14 cellular contexts compared by ENCODE assay signal in the genomic region with DNA sequence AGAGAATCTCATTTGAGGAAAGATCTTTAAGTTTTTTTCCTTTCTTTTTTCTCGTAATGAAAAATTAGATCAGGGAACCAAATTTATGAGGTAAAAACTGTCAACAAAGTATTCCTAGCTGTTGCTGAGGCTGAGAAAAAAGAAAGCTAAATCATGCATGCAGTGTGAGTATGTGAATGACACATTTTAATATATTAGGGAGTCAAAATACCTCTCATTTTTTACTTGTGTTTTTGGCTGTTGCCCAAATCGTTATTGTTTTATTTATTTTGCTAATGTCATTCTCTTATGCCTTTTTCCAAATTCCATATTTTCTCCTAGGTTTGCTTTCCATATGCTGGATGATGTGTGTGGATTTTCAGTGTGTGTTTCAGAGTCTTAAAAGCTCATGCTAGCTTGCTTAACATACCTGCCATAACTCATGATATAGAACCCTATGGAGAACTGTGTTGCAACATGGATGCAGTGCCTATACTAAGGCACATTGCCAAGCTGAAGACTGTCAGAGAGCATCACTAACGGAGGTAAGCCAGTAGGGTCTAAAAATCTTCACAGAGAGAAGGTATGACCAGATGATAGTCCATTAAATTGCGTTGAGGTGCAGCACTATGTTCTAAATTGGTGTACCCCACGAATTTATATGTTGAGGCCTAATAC.
DNase-seq lines count a peak whose midpoint lies in the region; ATAC-seq and TF ChIP-seq lines count a peak whose summit lies in the region.
"Had no signal": no experiment of that assay in that cellular context is flagged by ENCODE, and none has a peak within 500 bp of the region (broad histone marks: within the 10 kb centered on the region; RNA-seq: fewer than 3 reads in every experiment).

No MANE protein-coding gene starts in this region.

- WGBS in adrenal gland, 4 donors: 75 to 83% (median 80%) methylated on average over 5 of the region's 5 CpGs
- 55 to 57% methylated on average over 3 to 5 of the region's 5 CpGs for WGBS in gastroesophageal sphincter (ENCODE audit: low coverage in 1 of 2), 2 donors
- 70% methylated on average over 5 of the region's 5 CpGs for WGBS in prostate gland

- H3K27ac ChIP-seq in adrenal gland: peak overlapping the region in 4 of 5 donors; percentile 37 to 83 (median 68)
- peak overlapping the region; percentile 80 to 97 (median 80) for H3K27ac ChIP-seq in gastroesophageal sphincter
- H3K27ac ChIP-seq in prostate gland: peak overlapping the region; percentile 20 to 26

- DNase-seq in EL: peak; percentile 62
- DNase-seq in adrenal gland: no peak
- no peak for DNase-seq in prostate gland (ENCODE audit: low spot score)
- DNase-seq in NCI-H187 (lab: John Stamatoyannopoulos, UW): no peak
- DNase-seq in T-helper 9 cell: no peak
- no peak for DNase-seq in activated CD8-positive, alpha-beta memory T cell treated with anti-CD3 and anti-CD28 coated beads for 24 hours
- DNase-seq: activated CD4-positive, CD25-positive, alpha-beta regulatory T cell; NCI-H2081 treated with DMSO at 0.1 percent for 48 hours; NK-92 treated with Interleukin-12 subunit alpha and Interleukin-12 subunit beta, amount 100 ng/mL, for 24 hours; stimulated activated CD4-positive, alpha-beta T cell treated with anti-CD3 and anti-CD28 coated beads, Interleukin-2, amount 100 ng/mL, for 24 hours; stimulated activated naive B cell treated with anti-CD40 and anti-IgM and Interleukin-4, amounts not matched to agents 10 μg/mL and 1 μg/mL and 100 μg/mL, for 72 hours had no signal

- H3K36me3 ChIP-seq in adrenal gland (replicated peaks in 1 of 2) (no peaks in the 10 kb centered on the region), gastroesophageal sphincter (no peaks in the 10 kb centered on the region), prostate gland (no peaks in the 10 kb centered on the region)

- no peak for ATAC-seq in gastroesophageal sphincter
- no peak for ATAC-seq in HG03196 (IDR thresholded peaks at IDR 0.05; ENCODE audit: unreplicated experiment)
- ATAC-seq: K562; stimulated activated naive B cell treated with anti-CD40 and anti-IgM and Interleukin-4, amounts not matched to agents 10 μg/mL and 1 μg/mL and 100 μg/mL, for 72 hours had no signal

- TF ChIP-seq CTCF in adrenal gland (IDR thresholded peaks at IDR 0.05): no peak
- TF ChIP-seq CTCF in gastroesophageal sphincter (IDR thresholded peaks at IDR 0.05): no peak
- no peak for TF ChIP-seq CTCF in prostate gland (IDR thresholded peaks at IDR 0.05)

- H3K27me3 ChIP-seq in adrenal gland (no peaks in the 10 kb centered on the region), gastroesophageal sphincter (no peaks in the 10 kb centered on the region), prostate gland (replicated peaks; ENCODE audit: insufficient read depth) (no peaks in the 10 kb centered on the region)

- TF ChIP-seq POLR2A in adrenal gland (IDR thresholded peaks at IDR 0.05) (no peak), gastroesophageal sphincter (IDR thresholded peaks at IDR 0.05) (no peak), prostate gland (IDR thresholded peaks at IDR 0.05) (no peak)

- intact Hi-C loops in adrenal gland (cut with DNase I) (no loop called here), prostate gland (cut with DNase I) (no loop called here)

- no peak overlapping the region for H3K4me3 ChIP-seq in adrenal gland
- no peak overlapping the region for H3K4me3 ChIP-seq in gastroesophageal sphincter
- no peak overlapping the region for H3K4me3 ChIP-seq in prostate gland
- H3K4me3 ChIP-seq: K562 had no signal

- no peak for TF ChIP-seq EP300 in gastroesophageal sphincter (IDR thresholded peaks at IDR 0.05)

- no peaks in the 10 kb centered on the region for H3K9me3 ChIP-seq in adrenal gland (replicated peaks in 1 of 3)
- H3K9me3 ChIP-seq in gastroesophageal sphincter: no peaks in the 10 kb centered on the region
- H3K9me3 ChIP-seq in prostate gland: no peaks in the 10 kb centered on the region

- peaks cover 23 to 28% of the 10 kb centered on the region in 2 donors for H3K4me1 ChIP-seq in adrenal gland (replicated peaks in 1 of 2)
- H3K4me1 ChIP-seq in gastroesophageal sphincter: peaks cover 9 to 38% (median 20%) of the 10 kb centered on the region in 3 donors
- H3K4me1 ChIP-seq in prostate gland (replicated peaks): peaks cover 7% of the 10 kb centered on the region

Comparison
In these comparisons a context has a peak if more than half of its experiments do, and no peak if none do; other contexts are left out.
1. H3K27ac ChIP-seq: peak in every context shown above with its lines; median percentile 80 in gastroesophageal sphincter; 68 in adrenal gland; 23 in prostate gland.